ENCODE assay signal across 16 cellular contexts in genomic region chr7:55535637-55536016, GRCh38. TPM values are rescaled to one million over a fixed set of nuclear protein-coding genes. Genes with fewer than 3 reads are reported as not detected.
DNase-seq lines count a peak whose midpoint lies in the region; ATAC-seq and TF ChIP-seq lines count a peak whose summit lies in the region.
"Had no signal": no experiment of that assay in that cellular context is flagged by ENCODE, and none has a peak within 500 bp of the region (broad histone marks: within the 10 kb centered on the region; RNA-seq: fewer than 3 reads in every experiment).

No MANE protein-coding gene starts in this region.

- peaks cover 82% of the 10 kb centered on the region for H3K79me2 ChIP-seq in DOHH2 (ENCODE audit: control insufficient read depth, low read length)

- H3K4me3 Mint-ChIP-seq in activated CD4-positive, alpha-beta memory T cell treated with anti-CD3 and anti-CD28 coated beads for 36 hours: peak overlapping the region; percentile 66
- H3K4me3 Mint-ChIP-seq in memory B cell: peak overlapping the region; percentile 80
- H3K4me3 Mint-ChIP-seq: GM23338 had no signal

- H3K4me3 ChIP-seq in BLaER1 treated with 17β-estradiol and CSF1 and Interleukin-3, amounts not matched to agents 10 nM and 100 nM: peak overlapping the region in 9 of 10 experiments; percentile 13 to 45 (median 31); a peak in 10 of 20 replicates
- peak overlapping the region; percentile 58 for H3K4me3 ChIP-seq in DOHH2 (ENCODE audit: low read length)
- H3K4me3 ChIP-seq: adrenal gland, GM23338, mucosa of descending colon, uterus had no signal

- H3K9me3 ChIP-seq in BLaER1 treated with 17β-estradiol and CSF1 and Interleukin-3, amounts not matched to agents 10 nM and 100 nM (replicated peaks in 1 of 11): peaks cover 0 to 12% (median 0%) of the 10 kb centered on the region in 11 experiments; a peak in 5 of 22 replicates
- no peaks in the 10 kb centered on the region for H3K9me3 ChIP-seq in DOHH2 (ENCODE audit: control insufficient read depth, insufficient read depth, low read length)
- H3K9me3 ChIP-seq: adrenal gland, mucosa of descending colon, uterus had no signal

- DNase-seq in activated CD4-positive, alpha-beta memory T cell treated with anti-CD3 and anti-CD28 coated beads for 36 hours: no peak
- DNase-seq in memory B cell (ENCODE audit: low spot score in 2 of 2) (no peak), OCI-M1 (lab: John Stamatoyannopoulos, UW) (no peak), NCI-H774 (lab: John Stamatoyannopoulos, UW) (no peak)
- DNase-seq: activated CD4-positive, alpha-beta T cell treated with anti-CD3 and anti-CD28 coated beads, Interleukin-2, amount 50 U/mL, for 48 hours; adrenal gland; KG1; mucosa of descending colon; NCI-H1417; T-helper 9 cell; uterus had no signal

- H3K36me3 ChIP-seq in BLaER1 treated with 17β-estradiol and CSF1 and Interleukin-3, amounts not matched to agents 10 nM and 100 nM: peaks cover 0 to 4% (median 3%) of the 10 kb centered on the region in 11 experiments; a peak in 6 of 22 replicates
- peaks cover 15% of the 10 kb centered on the region for H3K36me3 ChIP-seq in DOHH2 (ENCODE audit: control insufficient read depth, low read length)
- H3K36me3 ChIP-seq: adrenal gland, uterus had no signal

- H3K4me1 Mint-ChIP-seq in activated CD4-positive, alpha-beta memory T cell treated with anti-CD3 and anti-CD28 coated beads for 36 hours (ENCODE audit: low read depth): peaks cover 94% of the 10 kb centered on the region
- H3K4me1 Mint-ChIP-seq in memory B cell: peaks cover 77% of the 10 kb centered on the region

- no peaks in the 10 kb centered on the region for H3K9me3 Mint-ChIP-seq in activated CD4-positive, alpha-beta memory T cell treated with anti-CD3 and anti-CD28 coated beads for 36 hours
- no peaks in the 10 kb centered on the region for H3K9me3 Mint-ChIP-seq in memory B cell
- H3K9me3 Mint-ChIP-seq: GM23338 had no signal

- no peak for ATAC-seq in memory B cell (ENCODE audit: low read depth)
- ATAC-seq in HG03045 (IDR thresholded peaks at IDR 0.05; ENCODE audit: unreplicated experiment): no peak
- no peak for ATAC-seq in GM19452 (IDR thresholded peaks at IDR 0.05; ENCODE audit: unreplicated experiment)

- peaks cover 27% of the 10 kb centered on the region for H3F3A ChIP-seq in DOHH2 (ENCODE audit: control insufficient read depth, insufficient read depth)

- no peak for TF ChIP-seq CTCF in DOHH2 (IDR thresholded peaks at IDR 0.05; ENCODE audit: low read depth, low read length, poor library complexity, severe bottlenecking)

- no peaks in the 10 kb centered on the region for H3K27me3 ChIP-seq in BLaER1 treated with 17β-estradiol and CSF1 and Interleukin-3, amounts not matched to agents 10 nM and 100 nM
- H3K27me3 ChIP-seq in DOHH2 (ENCODE audit: control insufficient read depth, low read length): no peaks in the 10 kb centered on the region
- H3K27me3 ChIP-seq: adrenal gland, uterus had no signal

- peaks cover 0 to 18% (median 11%) of the 10 kb centered on the region in 11 experiments; a peak in 13 of 22 replicates for H4K20me1 ChIP-seq in BLaER1 treated with 17β-estradiol and CSF1 and Interleukin-3, amounts not matched to agents 10 nM and 100 nM
- H4K20me1 ChIP-seq in DOHH2 (ENCODE audit: control insufficient read depth, insufficient read depth, low read depth, low read length): 0 out of 2 replicates have a peak, but pooled peaks cover 4% of the 10 kb centered on the region

- intact Hi-C loops in activated CD4-positive, alpha-beta memory T cell treated with anti-CD3 and anti-CD28 coated beads for 36 hours (cut with micrococcal nuclease): loop anchor here (10.0 kb wide), 1 partner anchor 541 kb away; no protein-coding TSS in a partner anchor

- CTCF ChIA-PET in activated CD4-positive, alpha-beta memory T cell treated with anti-CD3 and anti-CD28 coated beads for 36 hours (lab: Charles Lee): interaction anchor here (2.4 to 3.7 kb wide), 3 partner anchors 15 to 227 kb away, joined by 12 to 20 read pairs (median 14); no protein-coding TSS in a partner anchor

- peak overlapping the region; percentile 70 to 88 (median 80); a peak in 19 of 22 replicates for H3K9ac ChIP-seq in BLaER1 treated with 17β-estradiol and CSF1 and Interleukin-3, amounts not matched to agents 10 nM and 100 nM

- peaks cover 17% of the 10 kb centered on the region for H3K36me3 Mint-ChIP-seq in activated CD4-positive, alpha-beta memory T cell treated with anti-CD3 and anti-CD28 coated beads for 36 hours
- H3K36me3 Mint-ChIP-seq in memory B cell: peaks cover 7% of the 10 kb centered on the region

- H3K4me1 ChIP-seq in BLaER1 treated with 17β-estradiol and CSF1 and Interleukin-3, amounts not matched to agents 10 nM and 100 nM: peaks cover 86 to 96% (median 91%) of the 10 kb centered on the region in 10 experiments
- peaks cover 88% of the 10 kb centered on the region for H3K4me1 ChIP-seq in DOHH2 (ENCODE audit: control insufficient read depth, low read length)
- H3K4me1 ChIP-seq: uterus had no signal

- H3K27ac ChIP-seq in BLaER1 treated with 17β-estradiol and CSF1 and Interleukin-3, amounts not matched to agents 10 nM and 100 nM: peak overlapping the region; percentile 93 to 99 (median 95); a peak in 21 of 22 replicates
- peak overlapping the region; percentile 99 for H3K27ac ChIP-seq in DOHH2 (ENCODE audit: low read depth, low read length)
- H3K27ac ChIP-seq: uterus had no signal

- H3K27me3 Mint-ChIP-seq in activated CD4-positive, alpha-beta memory T cell treated with anti-CD3 and anti-CD28 coated beads for 36 hours: no peaks in the 10 kb centered on the region
- H3K27me3 Mint-ChIP-seq in memory B cell: no peaks in the 10 kb centered on the region

- no peaks in the 10 kb centered on the region for H3K9me2 ChIP-seq in DOHH2 (replicated peaks; ENCODE audit: control insufficient read depth, low read length)

- H3K27ac Mint-ChIP-seq in activated CD4-positive, alpha-beta memory T cell treated with anti-CD3 and anti-CD28 coated beads for 36 hours: peak overlapping the region; percentile 97
- H3K27ac Mint-ChIP-seq in memory B cell: peak overlapping the region; percentile 96

- peak overlapping the region; percentile 79 to 96 (median 93) for H3K4me2 ChIP-seq in BLaER1 treated with 17β-estradiol and CSF1 and Interleukin-3, amounts not matched to agents 10 nM and 100 nM
- H3K4me2 ChIP-seq in DOHH2 (ENCODE audit: low read length): peak overlapping the region; percentile 99
- H3K4me2 ChIP-seq: GM23338 had no signal

- POLR2A ChIA-PET in activated CD4-positive, alpha-beta memory T cell treated with anti-CD3 and anti-CD28 coated beads for 36 hours (lab: Charles Lee): interaction anchor here (3.5 to 4.9 kb wide), 5 partner anchors 10 to 227 kb away, joined by 19 to 128 read pairs (median 54); partner anchors contain the start of gene VOPP1

RNA-seq across cellular contexts. Expression of gene VOPP1, which starts 36.7 kb away (rescaled TPM):
- 10 to 100 TPM; 64.9 to 67.2 TPM for total RNA-seq in activated CD4-positive, alpha-beta memory T cell treated with anti-CD3 and anti-CD28 coated beads for 36 hours
